Comparison of ENCODE assay signal across 9 cellular contexts in the genomic region with DNA sequence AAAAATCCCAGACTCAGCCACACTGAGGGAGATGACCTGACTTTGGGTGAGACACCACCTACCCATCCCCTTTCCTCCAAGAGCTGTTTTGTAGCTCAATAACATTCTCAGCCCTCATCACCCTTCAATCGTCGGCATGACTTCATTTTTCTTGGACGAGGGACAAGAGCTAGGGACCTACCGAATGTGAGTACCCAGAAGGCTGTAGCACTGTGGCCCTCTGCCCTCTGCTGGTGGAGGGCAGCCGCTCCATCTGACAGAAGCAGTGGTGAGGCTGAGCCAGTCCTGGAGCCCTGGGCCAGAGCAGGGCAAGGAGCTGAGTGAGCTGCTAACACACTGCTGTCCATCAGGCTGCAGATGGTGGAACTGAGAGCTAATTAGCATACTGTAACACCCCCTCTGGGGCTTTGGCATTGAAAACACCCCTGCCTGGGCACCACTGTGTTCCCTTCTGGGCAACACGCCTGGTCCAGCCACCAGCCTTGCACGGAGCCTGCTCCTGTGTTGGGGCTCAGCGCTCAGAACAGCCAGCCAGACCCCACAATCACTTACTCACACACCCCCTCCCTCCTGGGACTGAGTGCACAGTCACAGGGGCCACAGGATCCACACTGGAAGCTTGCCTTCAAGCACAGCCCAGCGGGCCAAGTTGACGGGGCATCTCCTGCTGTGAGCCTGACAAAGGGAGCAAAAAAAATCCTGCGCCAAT. TPM values are rescaled to one million over a fixed set of nuclear protein-coding genes. Genes with fewer than 3 reads are reported as not detected.
DNase-seq lines count a peak whose midpoint lies in the region; ATAC-seq and TF ChIP-seq lines count a peak whose summit lies in the region.
"Had no signal": no experiment of that assay in that cellular context is flagged by ENCODE, and none has a peak within 500 bp of the region (broad histone marks: within the 10 kb centered on the region; RNA-seq: fewer than 3 reads in every experiment).

No MANE protein-coding gene starts in this region.

- no peak overlapping the region for H2AFZ ChIP-seq in smooth muscle cell (ENCODE audit: low read depth)

- H4K20me1 ChIP-seq in smooth muscle cell (ENCODE audit: low read depth) = no peaks in the 10 kb centered on the region

- H3K9ac ChIP-seq in smooth muscle cell (ENCODE audit: low read depth) = no peak overlapping the region

- no peaks in the 10 kb centered on the region for H3K79me2 ChIP-seq in smooth muscle cell (ENCODE audit: low read depth)

- no peak for ATAC-seq in HG03442 (IDR thresholded peaks at IDR 0.05; ENCODE audit: unreplicated experiment)
- no peak for ATAC-seq in HG03439 (IDR thresholded peaks at IDR 0.05; ENCODE audit: unreplicated experiment)

- DNase-seq in AG08396 (ENCODE audit: low spot score) (peak; percentile 82), GM10266 (ENCODE audit: extremely low spot score) (peak; percentile 42), SJCRH30 (peak; percentile 48 to 56), esophagus squamous epithelium (lab: John Stamatoyannopoulos, UW) (no peak), smooth muscle cell (lab: John Stamatoyannopoulos, UW; ENCODE audit: unreplicated experiment) (peak; percentile 18), activated gamma-delta T cell treated with Interleukin-2 at 50 U/mL for 16 hours (no peak)

- peak; percentile 51 for TF ChIP-seq CTCF in GM10266 (IDR thresholded peaks at IDR 0.05; ENCODE audit: control insufficient read depth, insufficient read depth, low read depth, missing control alignments)
- peak in 5 of 6 experiments; percentile 39 to 77 (median 51) for TF ChIP-seq CTCF in esophagus squamous epithelium (IDR thresholded peaks at IDR 0.05)
- TF ChIP-seq CTCF in smooth muscle cell (IDR thresholded peaks at IDR 0.05; ENCODE audit: borderline replicate concordance, insufficient read depth, poor library complexity, severe bottlenecking) = peak; percentile 71

- no peaks in the 10 kb centered on the region for H3K36me3 ChIP-seq in SJCRH30
- H3K36me3 ChIP-seq in esophagus squamous epithelium = no peaks in the 10 kb centered on the region
- H3K36me3 ChIP-seq in smooth muscle cell (ENCODE audit: low read depth) = no peaks in the 10 kb centered on the region

- peaks cover 11% of the 10 kb centered on the region; the same call in 1 of the 2 replicates for H3K4me1 ChIP-seq in SJCRH30
- H3K4me1 ChIP-seq in esophagus squamous epithelium = peaks cover 0 to 15% (median 3%) of the 10 kb centered on the region in 3 donors
- H3K4me1 ChIP-seq in smooth muscle cell (ENCODE audit: low read depth) = no peaks in the 10 kb centered on the region

- H3K27me3 ChIP-seq in SJCRH30 = no peaks in the 10 kb centered on the region; the same call in 1 of the 2 replicates
- peaks cover 0 to 23% (median 0%) of the 10 kb centered on the region in 4 donors for H3K27me3 ChIP-seq in esophagus squamous epithelium
- H3K27me3 ChIP-seq in smooth muscle cell (ENCODE audit: low read depth) = peaks cover 4% of the 10 kb centered on the region

- peak overlapping the region; percentile 13 for H3K4me2 ChIP-seq in smooth muscle cell

- 46 to 59% methylated on average over 5 to 8 of the region's 11 CpGs for WGBS in esophagus squamous epithelium, 2 donors
- 51% methylated on average over 11 of the region's 11 CpGs for WGBS in smooth muscle cell (ENCODE audit: low lambda C conversion rate)

- H3K4me3 ChIP-seq in SJCRH30 = no peak overlapping the region
- no peak overlapping the region for H3K4me3 ChIP-seq in esophagus squamous epithelium
- no peak overlapping the region for H3K4me3 ChIP-seq in smooth muscle cell

- no peaks in the 10 kb centered on the region for H3F3A ChIP-seq in smooth muscle cell (ENCODE audit: low read depth)

- H3K27ac ChIP-seq in SJCRH30 = no peak overlapping the region
- H3K27ac ChIP-seq in esophagus squamous epithelium = no peak overlapping the region
- H3K27ac ChIP-seq in smooth muscle cell (ENCODE audit: low read depth) = no peak overlapping the region
- H3K27ac ChIP-seq: epithelial cell of prostate had no signal

- TF ChIP-seq POLR2A in esophagus squamous epithelium (IDR thresholded peaks at IDR 0.05) = no peak

- intact Hi-C loops in esophagus squamous epithelium (cut with DNase I) = no loop called here

- H3K9me3 ChIP-seq in SJCRH30 (replicated peaks) (no peaks in the 10 kb centered on the region), esophagus squamous epithelium (no peaks in the 10 kb centered on the region), smooth muscle cell (replicated peaks; ENCODE audit: low read depth) (no peaks in the 10 kb centered on the region)

RNA-seq across cellular contexts. Expression of gene ALPL, which starts 18.3 kb away (rescaled TPM):
- total RNA-seq in SJCRH30 (2014; rRNA removed; shearing (Covaris generic)) = 0.63 and 0.84 TPM in 2 replicates
- total RNA-seq in esophagus squamous epithelium = 1 to 10 TPM; 3.2 to 6.4 (median 4.7) TPM
- total RNA-seq in smooth muscle cell = 4.6 and 5.4 TPM in 2 replicates
- polyA plus RNA-seq in smooth muscle cell = 8.3 and 10.3 TPM in 2 replicates

RNA-seq across cellular contexts. Expression of gene NBPF3, which starts 51.0 kb away (rescaled TPM):
- total RNA-seq in SJCRH30 (2014; rRNA removed; shearing (Covaris generic)) = 0.15 and 0.67 TPM in 2 replicates
- total RNA-seq in esophagus squamous epithelium (10 to 100 TPM in 1 of 4 donors, 1 to 10 TPM in 3; 3.8 to 10.7 (median 6.6) TPM), smooth muscle cell (11.0 and 12.7 TPM in 2 replicates)
- 2.9 and 7.5 TPM in 2 replicates for polyA plus RNA-seq in smooth muscle cell

Comparison
In these comparisons a context has a peak if more than half of its experiments do, and no peak if none do; other contexts are left out.
1. DNase-seq: peak in AG08396 (single experiment), GM10266 (single experiment), SJCRH30 (2 of 2) and smooth muscle cell (single experiment); none in esophagus squamous epithelium (single experiment) and activated gamma-delta T cell treated with Interleukin-2 at 50 U/mL for 16 hours (single experiment).
2. Peak in every context shown above with its lines, with median percentiles within 50 percentile points of each other: CTCF ChIP-seq.